In the genomic region with DNA sequence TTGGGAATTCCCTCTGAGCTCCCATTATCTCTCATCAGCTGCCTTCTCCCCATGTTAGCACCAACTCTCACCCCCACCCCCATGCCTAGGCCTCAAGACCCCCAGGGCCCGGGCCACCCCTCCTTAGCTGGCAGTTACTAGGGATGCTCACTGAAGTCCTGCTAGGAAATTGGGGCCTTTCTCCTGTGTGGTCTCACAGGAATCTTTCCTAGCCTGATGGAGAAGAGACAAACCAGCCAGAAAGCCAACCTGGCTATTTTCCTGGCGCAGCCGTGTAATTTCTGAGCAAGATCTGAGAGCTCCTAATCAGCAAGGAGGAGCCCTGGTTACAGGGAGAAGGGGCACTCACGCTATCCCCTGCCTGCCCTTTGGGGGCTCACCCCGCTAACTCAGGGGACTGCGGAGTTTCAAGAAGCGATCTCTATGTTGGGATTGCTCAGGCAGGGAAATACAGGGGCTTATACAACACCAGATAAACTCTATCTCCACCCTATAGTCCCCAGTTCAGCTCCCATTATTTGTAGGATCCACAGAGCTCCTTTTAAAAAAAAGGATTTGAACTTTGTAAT, we compare ENCODE assay signal across 17 cellular contexts. TPM values are rescaled to one million over a fixed set of nuclear protein-coding genes. Genes with fewer than 3 reads are reported as not detected.
DNase-seq lines count a peak whose midpoint lies in the region; ATAC-seq and TF ChIP-seq lines count a peak whose summit lies in the region.
"Had no signal": no experiment of that assay in that cellular context is flagged by ENCODE, and none has a peak within 500 bp of the region (broad histone marks: within the 10 kb centered on the region; RNA-seq: fewer than 3 reads in every experiment).

No MANE protein-coding gene starts in this region.

- peaks cover 0 to 21% (median 2%) of the 10 kb centered on the region in 11 donors for H3K9me3 Mint-ChIP-seq in naive thymus-derived CD4-positive, alpha-beta T cell
- H3K9me3 Mint-ChIP-seq: activated naive CD4-positive, alpha-beta T cell treated with anti-CD3 and anti-CD28 coated beads, Interleukin-2, amount 50 U/mL, for 24 hours had no signal

- H3K36me3 ChIP-seq in A673 (ENCODE audit: insufficient read depth, low read length, poor library complexity, severe bottlenecking) (no peaks in the 10 kb centered on the region), gastroesophageal sphincter (no peaks in the 10 kb centered on the region), rectal smooth muscle tissue (ENCODE audit: control insufficient read depth, insufficient read depth, low read length) (no peaks in the 10 kb centered on the region)
- H3K36me3 ChIP-seq in naive thymus-derived CD4-positive, alpha-beta T cell (ENCODE audit: control insufficient read depth in 2 of 3, insufficient read depth in 3 of 3, low read length in 3 of 3) = no peaks in the 10 kb centered on the region
- H3K36me3 ChIP-seq: thoracic aorta had no signal

- no peak for TF ChIP-seq EP300 in gastroesophageal sphincter (IDR thresholded peaks at IDR 0.05)

- no peak for DNase-seq in A673 (ENCODE audit: low spot score)
- peak; percentile 41 for DNase-seq in OCI-M1 (lab: John Stamatoyannopoulos, UW)
- DNase-seq in naive thymus-derived CD4-positive, alpha-beta T cell = no peak
- no peak for DNase-seq in SIG-M5 (lab: John Stamatoyannopoulos, UW)
- no peak for DNase-seq in NK-92 treated with Interleukin-12 subunit alpha and Interleukin-12 subunit beta, amount 100 ng/mL, for 24 hours (lab: John Stamatoyannopoulos, UW)
- no peak for DNase-seq in NCI-H1105 treated with DMSO at 0.1 percent for 48 hours (lab: John Stamatoyannopoulos, UW)
- DNase-seq: activated CD8-positive, alpha-beta memory T cell treated with anti-CD3 and anti-CD28 coated beads, Interleukin-2, amount 50 U/mL, for 4 hours; cortex of kidney; DMS 273 treated with DMSO at 0.1 percent for 48 hours; NCI-H146; NCI-H510A; stimulated activated CD4-positive, alpha-beta T cell treated with anti-CD3 and anti-CD28 coated beads, Interleukin-15, amount 100 ng/mL, for 24 hours had no signal

- H3K4me1 ChIP-seq in A673 (ENCODE audit: insufficient read depth, low read length, poor library complexity, severe bottlenecking) = peaks cover 69% of the 10 kb centered on the region
- peaks cover 0 to 93% (median 18%) of the 10 kb centered on the region in 3 donors for H3K4me1 ChIP-seq in gastroesophageal sphincter
- H3K4me1 ChIP-seq in rectal smooth muscle tissue (ENCODE audit: control insufficient read depth, insufficient read depth, low read length) = no peaks in the 10 kb centered on the region
- peaks cover 7 to 11% of the 10 kb centered on the region in 2 donors for H3K4me1 ChIP-seq in naive thymus-derived CD4-positive, alpha-beta T cell (ENCODE audit: control insufficient read depth in 2 of 2, insufficient read depth in 2 of 2, low read length in 2 of 2)

- no peak for ATAC-seq in gastroesophageal sphincter
- ATAC-seq in naive thymus-derived CD4-positive, alpha-beta T cell = no peak

- peak overlapping the region; percentile 93 for H3K27ac ChIP-seq in A673 (ENCODE audit: low read depth, low read length, poor library complexity, severe bottlenecking)
- peak overlapping the region; percentile 75 to 98 (median 94) for H3K27ac ChIP-seq in gastroesophageal sphincter
- H3K27ac ChIP-seq in rectal smooth muscle tissue (ENCODE audit: low read depth, low read length) = peak overlapping the region; percentile 15
- H3K27ac ChIP-seq in naive thymus-derived CD4-positive, alpha-beta T cell (ENCODE audit: low read depth, low read length) = no peak overlapping the region

- H3K27ac Mint-ChIP-seq in naive thymus-derived CD4-positive, alpha-beta T cell = no peak overlapping the region
- H3K27ac Mint-ChIP-seq: activated naive CD4-positive, alpha-beta T cell treated with anti-CD3 and anti-CD28 coated beads, Interleukin-2, amount 50 U/mL, for 24 hours had no signal

- no peak for TF ChIP-seq POLR2A in gastroesophageal sphincter (IDR thresholded peaks at IDR 0.05)

- H3K27me3 ChIP-seq in A673 (replicated peaks; ENCODE audit: insufficient read depth, low read depth, low read length, poor library complexity) (no peaks in the 10 kb centered on the region), gastroesophageal sphincter (no peaks in the 10 kb centered on the region), rectal smooth muscle tissue (ENCODE audit: control insufficient read depth, insufficient read depth, low read length) (peaks cover 7% of the 10 kb centered on the region)
- H3K27me3 ChIP-seq in naive thymus-derived CD4-positive, alpha-beta T cell (ENCODE audit: control insufficient read depth in 2 of 2, insufficient read depth in 2 of 2, low read length in 2 of 2) = peaks cover 23 to 57% of the 10 kb centered on the region in 2 donors

- H3K9me3 ChIP-seq in A673 (ENCODE audit: low read depth, low read length, poor library complexity, severe bottlenecking) (no peaks in the 10 kb centered on the region), gastroesophageal sphincter (no peaks in the 10 kb centered on the region)
- peaks cover 0 to 2% (median 0%) of the 10 kb centered on the region in 3 experiments for H3K9me3 ChIP-seq in naive thymus-derived CD4-positive, alpha-beta T cell (ENCODE audit: control insufficient read depth in 2 of 3, low read length in 3 of 3)
- H3K9me3 ChIP-seq: thoracic aorta had no signal

- CTCF ChIA-PET in A673 (lab: Charles Lee) = interaction anchor here (0.6 to 2.5 kb wide), 3 partner anchors 29 to 1774 kb away, joined by 4 to 6 read pairs (median 5); no protein-coding TSS in a partner anchor
- CTCF ChIA-PET in naive thymus-derived CD4-positive, alpha-beta T cell (lab: Charles Lee) = interaction anchor here (0.6 kb wide), 1 partner anchor 1678 kb away, joined by 4 read pairs; no protein-coding TSS in a partner anchor

- POLR2A ChIA-PET in A673 (lab: Charles Lee; ENCODE audit: low non-redundant PET) = no interaction called here
- POLR2A ChIA-PET in naive thymus-derived CD4-positive, alpha-beta T cell (lab: Charles Lee) = no interaction called here

- no peak for TF ChIP-seq CTCF in A673 (conservative IDR thresholded peaks at IDR 0.05; ENCODE audit: low read depth, low read length)
- TF ChIP-seq CTCF in gastroesophageal sphincter (IDR thresholded peaks at IDR 0.05) = no peak

- H3K36me3 Mint-ChIP-seq in naive thymus-derived CD4-positive, alpha-beta T cell = peaks cover 0 to 8% (median 1%) of the 10 kb centered on the region in 5 donors

- H3K4me1 Mint-ChIP-seq in naive thymus-derived CD4-positive, alpha-beta T cell = peaks cover 17 to 45% (median 31%) of the 10 kb centered on the region in 7 donors

- no peak overlapping the region for H3K9ac ChIP-seq in rectal smooth muscle tissue (ENCODE audit: low read length)

- intact Hi-C loops in A673 (cut with micrococcal nuclease; ENCODE audit: unreplicated experiment) = loop anchor here (1.0 to 5.0 kb wide), 7 partner anchors 62 to 881 kb away; no protein-coding TSS in a partner anchor
- intact Hi-C loops in naive thymus-derived CD4-positive, alpha-beta T cell (cut with micrococcal nuclease) = loop anchor here in 1 of 2 donors (2.0 to 5.0 kb wide), 4 partner anchors 17 to 537 kb away; no protein-coding TSS in a partner anchor

- H3K4me3 Mint-ChIP-seq in naive thymus-derived CD4-positive, alpha-beta T cell = peak overlapping the region in 1 of 10 donors; percentile 86

- peak overlapping the region; percentile 65 for H3K4me3 ChIP-seq in A673 (ENCODE audit: low read depth, low read length, poor library complexity, severe bottlenecking)
- H3K4me3 ChIP-seq in gastroesophageal sphincter = peak overlapping the region in 1 of 2 donors; percentile 73
- H3K4me3 ChIP-seq in rectal smooth muscle tissue (ENCODE audit: low read length) = no peak overlapping the region
- H3K4me3 ChIP-seq in naive thymus-derived CD4-positive, alpha-beta T cell (ENCODE audit: low read length) = no peak overlapping the region

- no TSS peak for BruUV-seq in A673 (replicated peaks; lab: Mats Ljungman, UMichigan)

- 50% methylated on average over 5 of the region's 7 CpGs; no CpG with 5 or more reads in 1 of the 2 donors for WGBS in gastroesophageal sphincter (ENCODE audit: low coverage in 1 of 2), 2 donors

- H3K27me3 Mint-ChIP-seq in naive thymus-derived CD4-positive, alpha-beta T cell = peaks cover 55 to 66% (median 63%) of the 10 kb centered on the region in 5 donors

RNA-seq across cellular contexts. Expression of gene NR2F2, which starts 25.1 kb away (rescaled TPM):
- total RNA-seq in A673 (2021) (106 and 138 TPM in 2 replicates), gastroesophageal sphincter (100 to 1,000 TPM in 1 of 4 donors, 10 to 100 TPM in 3; 82.7 to 126 (median 91.8) TPM)
- not detected for total RNA-seq in naive thymus-derived CD4-positive, alpha-beta T cell
- polyA plus RNA-seq in naive thymus-derived CD4-positive, alpha-beta T cell = not detected
- polyA plus RNA-seq: IgD-negative memory B cell had no signal

Comparison
In these comparisons a context has a peak if more than half of its experiments do, and no peak if none do; other contexts are left out.
1. RNA of gene NR2F2, which starts 25.1 kb away (total RNA-seq): 106 to 138 TPM in A673 and 82.7 to 126 TPM in gastroesophageal sphincter; not detected in naive thymus-derived CD4-positive, alpha-beta T cell; every median in the first group is over 10 times any median in the second.